ENCODE assay signal across 23 cellular contexts in the genomic region with DNA sequence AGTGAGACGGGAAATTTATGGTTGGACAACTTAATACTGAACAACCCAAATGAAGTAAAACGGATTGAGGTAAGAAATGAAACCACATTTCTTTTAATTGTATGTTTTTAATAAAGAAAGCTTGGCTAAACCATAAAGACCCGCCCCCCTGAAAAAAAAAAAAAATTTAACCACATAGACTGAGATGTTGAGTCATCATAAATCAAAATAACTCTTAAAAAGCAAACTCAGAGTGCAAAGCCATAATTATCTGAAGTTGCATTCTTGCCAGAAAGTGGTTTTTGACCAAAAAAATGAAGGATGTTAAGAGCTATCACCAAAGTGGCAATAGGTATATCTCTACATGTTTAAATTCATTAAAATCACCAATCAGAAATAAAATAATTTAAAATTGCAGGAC.
DNase-seq lines count a peak whose midpoint lies in the region; ATAC-seq, FAIRE-seq and TF ChIP-seq lines count a peak whose summit lies in the region.
"Had no signal": no experiment of that assay in that cellular context is flagged by ENCODE, and none has a peak within 500 bp of the region (broad histone marks: within the 10 kb centered on the region; RNA-seq: fewer than 3 reads in every experiment).

No MANE protein-coding gene starts in this region.

- FAIRE-seq in bronchial epithelial cell (lab: Jason Lieb, UNC): no peak

- peak overlapping the region in 1 of 2 donors; percentile 21 for H3K27ac ChIP-seq in uterus
- H3K27ac ChIP-seq: VCaP had no signal

- H3K27me3 Mint-ChIP-seq in activated naive CD8-positive, alpha-beta T cell treated with anti-CD3 and anti-CD28 coated beads, Interleukin-2, amount 50 U/mL, for 24 hours: peaks cover 11% of the 10 kb centered on the region

- TF ChIP-seq POLR2A in uterus (IDR thresholded peaks at IDR 0.05): no peak

- DNase-seq in AG10803 (ENCODE audit: low read depth): peak; percentile 63
- peak; percentile 46 for DNase-seq in OCI-M1 (lab: John Stamatoyannopoulos, UW)
- DNase-seq in bronchial epithelial cell (ENCODE audit: low read depth): peak; percentile 32
- DNase-seq in iris pigment epithelial cell (ENCODE audit: low read depth): peak; percentile 57
- no peak for DNase-seq in activated naive CD8-positive, alpha-beta T cell treated with anti-CD3 and anti-CD28 coated beads, Interleukin-2, amount 50 U/mL, for 24 hours
- DNase-seq in uterus: no peak
- DNase-seq in posterior cingulate gyrus: no peak
- DNase-seq: ACHN; activated CD4-positive, alpha-beta T cell treated with anti-CD3 and anti-CD28 coated beads, Interleukin-2, amount 50 U/mL, for 48 hours; activated gamma-delta T cell; amygdala; CD8-positive, alpha-beta T cell; DMS79 treated with DMSO at 0.1 percent for 48 hours; effector memory CD8-positive, alpha-beta T cell; left colon; NCI-H1105; NCI-H524 treated with DMSO at 0.1 percent for 48 hours; stimulated activated CD4-positive, alpha-beta T cell treated with anti-CD3 and anti-CD28 coated beads, Interleukin-4, amount 100 ng/mL, for 24 hours; T-helper 17 cell had no signal

- no peaks in the 10 kb centered on the region for H3K4me1 ChIP-seq in uterus

- H3K27me3 ChIP-seq in bronchial epithelial cell (ENCODE audit: control insufficient read depth, insufficient read depth, low read length) (no peaks in the 10 kb centered on the region), uterus (no peaks in the 10 kb centered on the region)

- H3K36me3 ChIP-seq in bronchial epithelial cell (ENCODE audit: control insufficient read depth, insufficient read depth, low read length): no peaks in the 10 kb centered on the region
- no peaks in the 10 kb centered on the region for H3K36me3 ChIP-seq in uterus

- intact Hi-C loops in uterus (cut with DNase I; ENCODE audit: low total_unique reads) (no loop called here), posterior cingulate gyrus (cut with DNase I) (no loop called here)

- no peaks in the 10 kb centered on the region for H3K36me3 Mint-ChIP-seq in activated naive CD8-positive, alpha-beta T cell treated with anti-CD3 and anti-CD28 coated beads, Interleukin-2, amount 50 U/mL, for 24 hours (ENCODE audit: low read depth)
- H3K36me3 Mint-ChIP-seq: CD8-positive, alpha-beta T cell had no signal

- no peak overlapping the region for H3K27ac Mint-ChIP-seq in activated naive CD8-positive, alpha-beta T cell treated with anti-CD3 and anti-CD28 coated beads, Interleukin-2, amount 50 U/mL, for 24 hours
- H3K27ac Mint-ChIP-seq: CD8-positive, alpha-beta T cell; effector memory CD8-positive, alpha-beta T cell; mesothelial cell of epicardium; nephron; T-helper 17 cell had no signal

- no peak for ATAC-seq in GM21723 (IDR thresholded peaks at IDR 0.05; ENCODE audit: unreplicated experiment)
- no peak for ATAC-seq in activated naive CD8-positive, alpha-beta T cell treated with anti-CD3 and anti-CD28 coated beads, Interleukin-2, amount 50 U/mL, for 24 hours
- ATAC-seq: CD8-positive, alpha-beta T cell; effector memory CD8-positive, alpha-beta T cell; left colon; T-helper 17 cell had no signal

- TF ChIP-seq CTCF in AG10803 (conservative IDR thresholded peaks at IDR 0.05; ENCODE audit: low read length): no peak
- TF ChIP-seq CTCF in bronchial epithelial cell (IDR thresholded peaks at IDR 0.05; ENCODE audit: insufficient read depth, low read length, severe bottlenecking): no peak
- TF ChIP-seq CTCF in uterus (IDR thresholded peaks at IDR 0.05): no peak

- H3K9me3 Mint-ChIP-seq in activated naive CD8-positive, alpha-beta T cell treated with anti-CD3 and anti-CD28 coated beads, Interleukin-2, amount 50 U/mL, for 24 hours: no peaks in the 10 kb centered on the region

- no peaks in the 10 kb centered on the region for H3K4me1 Mint-ChIP-seq in activated naive CD8-positive, alpha-beta T cell treated with anti-CD3 and anti-CD28 coated beads, Interleukin-2, amount 50 U/mL, for 24 hours
- H3K4me1 Mint-ChIP-seq: T-helper 17 cell had no signal

- no peak overlapping the region for H3K4me3 Mint-ChIP-seq in activated naive CD8-positive, alpha-beta T cell treated with anti-CD3 and anti-CD28 coated beads, Interleukin-2, amount 50 U/mL, for 24 hours
- H3K4me3 Mint-ChIP-seq: CD8-positive, alpha-beta T cell; effector memory CD8-positive, alpha-beta T cell; mesothelial cell of epicardium; nephron; T-helper 17 cell had no signal

- H3K9me3 ChIP-seq in uterus: no peaks in the 10 kb centered on the region

- H3K4me3 ChIP-seq in AG10803 (ENCODE audit: low read length) (no peak overlapping the region), bronchial epithelial cell (ENCODE audit: low read depth, low read length) (no peak overlapping the region), uterus (no peak overlapping the region)

Comparison
In these comparisons a context has a peak if more than half of its experiments do, and no peak if none do; other contexts are left out.
1. DNase-seq: peak in AG10803 (single experiment), OCI-M1 (single experiment), bronchial epithelial cell (single experiment) and iris pigment epithelial cell (single experiment); none in activated naive CD8-positive, alpha-beta T cell treated with anti-CD3 and anti-CD28 coated beads, Interleukin-2, amount 50 U/mL, for 24 hours (single experiment), uterus (0 of 2) and posterior cingulate gyrus (0 of 10).